Comparison of ENCODE assay signal across 1 cellular context in genomic region chr7:140810830-140811556, GRCh38.
TF ChIP-seq lines count a peak whose summit lies in the region.

No MANE protein-coding gene starts in this region.

TF ChIP-seq in HepG2, 621 proteins besides CTCF, POLR2A, EP300 and RAD21 (continued from another document and continues in another):
- TF ChIP-seq ZSCAN21 (CRISPR knock-in tag; IDR thresholded peaks at IDR 0.05; ENCODE audit: borderline replicate concordance) (no peak), ZNF18 (CRISPR knock-in tag; IDR thresholded peaks at IDR 0.05; ENCODE audit: insufficient replicate concordance) (no peak), RNF2 (conservative IDR thresholded peaks at IDR 0.05; ENCODE audit: low read depth) (no peak), ZNF20 (CRISPR knock-in tag; IDR thresholded peaks at IDR 0.05) (no peak), ETV5 (CRISPR knock-in tag; IDR thresholded peaks at IDR 0.05; ENCODE audit: borderline replicate concordance) (no peak), RBAK (CRISPR knock-in tag; IDR thresholded peaks at IDR 0.05) (no peak), ZNF816 (CRISPR knock-in tag; IDR thresholded peaks at IDR 0.05; ENCODE audit: borderline replicate concordance) (no peak), PATZ1 (CRISPR knock-in tag; IDR thresholded peaks at IDR 0.05) (no peak), ZNF652 (CRISPR knock-in tag; IDR thresholded peaks at IDR 0.05; ENCODE audit: borderline replicate concordance, low read depth) (peak; percentile 19; the same call in 1 of the 2 replicates), ZNF556 (CRISPR knock-in tag; IDR thresholded peaks at IDR 0.05; ENCODE audit: borderline replicate concordance) (no peak), ZNF770 (CRISPR knock-in tag; IDR thresholded peaks at IDR 0.05) (no peak), HMGA1 (CRISPR knock-in tag; conservative IDR thresholded peaks at IDR 0.05) (0 out of 2 replicates have a peak, but pooled peaks have one; percentile 30), ZNF280B (CRISPR knock-in tag; IDR thresholded peaks at IDR 0.05; ENCODE audit: borderline replicate concordance) (no peak), CREBL2 (CRISPR knock-in tag; IDR thresholded peaks at IDR 0.05; ENCODE audit: borderline replicate concordance) (no peak), PRMT3 (CRISPR knock-in tag; IDR thresholded peaks at IDR 0.05; ENCODE audit: borderline replicate concordance, low read depth) (no peak), ZNF530 (CRISPR knock-in tag; IDR thresholded peaks at IDR 0.05; ENCODE audit: low read depth) (no peak), NR3C1 (CRISPR knock-in tag; IDR thresholded peaks at IDR 0.05) (no peak), POGZ (CRISPR knock-in tag; IDR thresholded peaks at IDR 0.05) (no peak), NAIF1 (CRISPR knock-in tag; IDR thresholded peaks at IDR 0.05; ENCODE audit: borderline replicate concordance) (no peak), CBX5 (CRISPR knock-in tag; IDR thresholded peaks at IDR 0.05; ENCODE audit: borderline replicate concordance) (no peak), KDM1A (CRISPR knock-in tag; IDR thresholded peaks at IDR 0.05) (no peak), HOXA5 (CRISPR knock-in tag; IDR thresholded peaks at IDR 0.05) (peak; percentile 78; the same call in 1 of the 2 replicates), ISL2 (CRISPR knock-in tag; IDR thresholded peaks at IDR 0.05) (no peak), NPAS2 (CRISPR knock-in tag; IDR thresholded peaks at IDR 0.05; ENCODE audit: borderline replicate concordance) (no peak), HDAC1 (CRISPR knock-in tag; IDR thresholded peaks at IDR 0.05) (no peak), JARID2 (CRISPR knock-in tag; IDR thresholded peaks at IDR 0.05; ENCODE audit: insufficient replicate concordance) (no peak), ZSCAN9 (CRISPR knock-in tag; IDR thresholded peaks at IDR 0.05; ENCODE audit: borderline replicate concordance) (0 out of 2 replicates have a peak, but pooled peaks have one; percentile 53), HIVEP1 (CRISPR knock-in tag; IDR thresholded peaks at IDR 0.05) (no peak), HMG20B (CRISPR knock-in tag; conservative IDR thresholded peaks at IDR 0.05) (no peak), CERS6 (CRISPR knock-in tag; IDR thresholded peaks at IDR 0.05) (no peak), ZNF3 (CRISPR knock-in tag; IDR thresholded peaks at IDR 0.05) (0 out of 2 replicates have a peak, but pooled peaks have one; percentile 46), ARNT2 (CRISPR knock-in tag; IDR thresholded peaks at IDR 0.05; ENCODE audit: low read depth) (no peak), TIGD3 (CRISPR knock-in tag; IDR thresholded peaks at IDR 0.05; ENCODE audit: borderline replicate concordance) (no peak), ZNF484 (CRISPR knock-in tag; IDR thresholded peaks at IDR 0.05; ENCODE audit: borderline replicate concordance, low read depth) (no peak), KAT7 (CRISPR knock-in tag; IDR thresholded peaks at IDR 0.05; ENCODE audit: borderline replicate concordance) (no peak), PBX2 (CRISPR knock-in tag; IDR thresholded peaks at IDR 0.05) (peak; percentile 63), TFE3 (CRISPR knock-in tag; IDR thresholded peaks at IDR 0.05) (no peak), FOSL1 (CRISPR knock-in tag; IDR thresholded peaks at IDR 0.05; ENCODE audit: borderline replicate concordance) (no peak), ZNF691 (CRISPR knock-in tag; IDR thresholded peaks at IDR 0.05; ENCODE audit: borderline replicate concordance, low read depth) (no peak), AHDC1 (CRISPR knock-in tag; IDR thresholded peaks at IDR 0.05; ENCODE audit: borderline replicate concordance) (no peak), ZNF382 (CRISPR knock-in tag; IDR thresholded peaks at IDR 0.05; ENCODE audit: borderline replicate concordance) (no peak), FOXP1 (IDR thresholded peaks at IDR 0.05) (no peak), FOXP1 (CRISPR knock-in tag; IDR thresholded peaks at IDR 0.05) (no peak), ZFP1 (CRISPR knock-in tag; IDR thresholded peaks at IDR 0.05) (no peak), IRF2 (CRISPR knock-in tag; IDR thresholded peaks at IDR 0.05) (no peak), CEBPG (CRISPR knock-in tag; IDR thresholded peaks at IDR 0.05) (no peak), CC2D1A (CRISPR knock-in tag; IDR thresholded peaks at IDR 0.05) (no peak), ZFP62 (CRISPR knock-in tag; IDR thresholded peaks at IDR 0.05) (no peak)
